ENCODE assay signal across 8 cellular contexts in the genomic region with DNA sequence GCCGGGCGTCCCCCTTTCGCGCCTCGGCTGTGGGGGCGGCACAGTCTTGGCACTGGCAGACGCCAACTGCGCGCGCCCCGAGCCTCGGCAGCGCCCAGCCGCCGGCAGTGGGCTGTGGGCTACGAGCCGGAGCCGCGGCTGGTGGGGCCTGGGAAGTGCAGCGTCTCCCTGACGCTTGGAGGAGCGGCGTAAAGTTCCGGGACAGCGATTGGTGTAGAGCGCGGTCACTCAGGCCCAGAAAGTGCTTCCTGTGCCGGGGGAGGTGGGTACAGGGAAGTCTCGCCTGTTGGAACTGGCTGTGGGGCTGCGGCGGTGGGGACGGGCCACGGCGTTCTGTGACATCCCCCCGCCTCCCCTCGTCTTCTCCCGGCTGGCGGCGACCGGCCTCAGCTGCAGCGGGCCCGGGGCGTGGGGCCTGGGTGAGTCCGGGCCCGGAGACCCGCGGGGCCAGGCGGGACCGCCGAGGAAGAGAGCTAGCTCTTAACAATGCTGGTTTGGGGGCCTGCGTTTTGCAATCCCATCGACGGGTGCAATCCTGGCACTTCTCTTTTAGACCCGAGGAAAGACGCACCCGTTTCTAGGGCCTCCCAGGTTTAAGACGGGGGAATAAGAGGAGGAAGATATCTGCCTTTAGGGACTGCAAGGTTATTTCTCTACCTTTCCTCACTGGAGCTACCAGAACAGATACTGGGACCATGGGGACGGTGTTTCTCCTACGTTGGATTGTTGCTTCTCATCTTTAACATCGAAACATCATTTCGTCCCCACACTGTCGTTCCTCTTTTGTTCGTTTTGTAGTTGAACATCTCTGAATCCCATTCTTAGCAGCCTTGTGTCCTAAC.
DNase-seq lines count a peak whose midpoint lies in the region; ATAC-seq and TF ChIP-seq lines count a peak whose summit lies in the region.

A gene (minus strand): TSS at position 157 of the 842 bp plus-strand sequence. CDS start 233 bp downstream, outside the sequence.
A gene (plus strand): TSS at position 265 of the 842 bp plus-strand sequence. CDS start 4,575 bp downstream, outside the sequence.

- DNase-seq in AG09319 (ENCODE audit: extremely low read depth, low read depth) (peak; percentile 98), NCI-H345 (lab: John Stamatoyannopoulos, UW) (peak; percentile 94), inferior parietal cortex (ENCODE audit: extremely low spot score) (peak; percentile 97)
- DNase-seq in activated CD4-positive, CD25-positive, alpha-beta regulatory T cell (lab: John Stamatoyannopoulos, UW), result peak; percentile 88 to 92 (median 91)
- peak; percentile 96 for DNase-seq in central memory CD4-positive, alpha-beta T cell
- DNase-seq in stimulated activated CD4-positive, alpha-beta T cell treated with anti-CD3 and anti-CD28 coated beads, Interleukin-12 subunit alpha, Interleukin-12 subunit beta, amount 100 ng/mL, for 24 hours (ENCODE audit: low read depth in 2 of 2), result peak; percentile 91 to 94

- ATAC-seq in HG03196 (IDR thresholded peaks at IDR 0.05; ENCODE audit: unreplicated experiment), result peak; percentile 99

- in situ Hi-C loops in GM18951 (cut with MboI; ENCODE audit: low sequenced_read_pairs, unreplicated experiment), result no loop called here

- no peak; the same call in none of the 2 replicates for TF ChIP-seq CTCF in AG09319 (IDR thresholded peaks at IDR 0.05; ENCODE audit: low read depth, low read length)

- peak; percentile 71 for TF ChIP-seq POLR2A in GM18951 (IDR thresholded peaks at IDR 0.05; ENCODE audit: extremely low read depth, insufficient read depth, insufficient read length)

Comparison
In these comparisons a context has a peak if more than half of its experiments do, and no peak if none do; other contexts are left out.
1. Peak in every context shown above with its lines: DNase-seq and ATAC-seq.